In genomic region chr20:30489604-30490003, GRCh38 we compare ENCODE assay signal across 19 cellular contexts.
A peak's percentile ranks its signal among the peaks of the same experiment; 100 is the strongest.
DNase-seq lines count a peak whose midpoint lies in the region; ATAC-seq and TF ChIP-seq lines count a peak whose summit lies in the region.
"Had no signal": no experiment of that assay in that cellular context is flagged by ENCODE, and none has a peak within 500 bp of the region (broad histone marks: within the 10 kb centered on the region; RNA-seq: fewer than 3 reads in every experiment).

No MANE protein-coding gene starts in this region.

- TF ChIP-seq CTCF in RWPE2 (IDR thresholded peaks at IDR 0.05; ENCODE audit: poor library complexity, severe bottlenecking), result no peak

- H3K36me3 ChIP-seq in HUES48 (ENCODE audit: control insufficient read depth, insufficient read depth, low read length) (no peaks in the 10 kb centered on the region), RWPE2 (ENCODE audit: low read depth) (no peaks in the 10 kb centered on the region), iPS-15b (ENCODE audit: control insufficient read depth, insufficient read depth, low read length) (no peaks in the 10 kb centered on the region), trophoblast cell (ENCODE audit: control insufficient read depth in 1 of 2, insufficient read depth in 2 of 2, low read length in 2 of 2) (peaks cover 0 to 4% of the 10 kb centered on the region in 2 experiments)
- H3K36me3 ChIP-seq: BLaER1 had no signal

- no peak overlapping the region for H3K9ac ChIP-seq in HUES48 (ENCODE audit: low read depth, low read length)
- H3K9ac ChIP-seq in iPS-15b (ENCODE audit: low read depth, low read length), result no peak overlapping the region
- H3K9ac ChIP-seq in trophoblast cell (ENCODE audit: low read length), result no peak overlapping the region
- H3K9ac ChIP-seq: BLaER1 had no signal

- H3K4me3 ChIP-seq in HUES48 (ENCODE audit: low read depth, low read length) (peak overlapping the region; percentile 48; the same call in 1 of the 2 replicates), RWPE2 (ENCODE audit: severe bottlenecking) (no peak overlapping the region), iPS-15b (ENCODE audit: low read depth, low read length) (peak overlapping the region; percentile 45), trophoblast cell (ENCODE audit: low read depth, low read length) (no peak overlapping the region)
- H3K4me3 ChIP-seq: BLaER1, GM12878 had no signal

- no peaks in the 10 kb centered on the region for H3K79me1 ChIP-seq in trophoblast cell (ENCODE audit: low read length)

- H3K14ac ChIP-seq in trophoblast cell (ENCODE audit: low read length), result no peak overlapping the region

- H2BK5ac ChIP-seq in trophoblast cell (ENCODE audit: low read depth, low read length, poor library complexity), result no peak overlapping the region

- no peak overlapping the region for H2AFZ ChIP-seq in trophoblast cell (ENCODE audit: insufficient read depth, low read length, poor library complexity)

- H3K18ac ChIP-seq in trophoblast cell (ENCODE audit: low read length), result no peak overlapping the region

- no peak overlapping the region for H3K4me3 Mint-ChIP-seq in activated CD4-positive, alpha-beta T cell treated with anti-CD3 and anti-CD28 coated beads, Interleukin-2, amount 10 ng/mL, durations not matched to agents 7 days and 5 days
- H3K4me3 Mint-ChIP-seq: CD4-positive, alpha-beta T cell had no signal

- no peak overlapping the region for H4K12ac ChIP-seq in trophoblast cell (ENCODE audit: low read depth, low read length)

- peaks cover 4% of the 10 kb centered on the region for H3K27me3 ChIP-seq in HUES48 (ENCODE audit: control insufficient read depth, insufficient read depth, low read length)
- H3K27me3 ChIP-seq in RWPE2 (ENCODE audit: insufficient read depth, poor library complexity, severe bottlenecking), result no peaks in the 10 kb centered on the region
- peaks cover 17% of the 10 kb centered on the region for H3K27me3 ChIP-seq in iPS-15b (ENCODE audit: control insufficient read depth, insufficient read depth, low read length)
- no peaks in the 10 kb centered on the region for H3K27me3 ChIP-seq in trophoblast cell (ENCODE audit: insufficient read depth, low read length)
- H3K27me3 ChIP-seq: BLaER1 had no signal

- CTCF ChIA-PET in activated CD4-positive, alpha-beta T cell treated with anti-CD3 and anti-CD28 coated beads, Interleukin-2, amount 10 ng/mL, durations not matched to agents 7 days and 5 days (lab: Charles Lee), result no interaction called here

- ATAC-seq in RWPE2 (ENCODE audit: low read depth), result no peak
- ATAC-seq in GM18861 (IDR thresholded peaks at IDR 0.05; ENCODE audit: unreplicated experiment), result no peak
- ATAC-seq: GM12878 had no signal

- no peaks in the 10 kb centered on the region for H3K36me3 Mint-ChIP-seq in activated CD4-positive, alpha-beta T cell treated with anti-CD3 and anti-CD28 coated beads, Interleukin-2, amount 10 ng/mL, durations not matched to agents 7 days and 5 days (ENCODE audit: low read depth)

- peak; percentile 78 for DNase-seq in RWPE2 (ENCODE audit: low spot score)
- no peak for DNase-seq in trophoblast cell
- DNase-seq in activated CD4-positive, alpha-beta T cell treated with anti-CD3 and anti-CD28 coated beads, Interleukin-2, amount 10 ng/mL, durations not matched to agents 7 days and 5 days, result no peak
- no peak for DNase-seq in NAMALWA (ENCODE audit: low spot score)
- DNase-seq: CD4-positive, alpha-beta T cell; COR-L47; DMS79; Kasumi-1; NCI-H1417; NCI-H1694 treated with DMSO at 0.1 percent for 48 hours; NCI-H2081 treated with DMSO at 0.1 percent for 48 hours; NCI-H2171 treated with DMSO at 0.1 percent for 48 hours; NCI-H526 treated with DMSO at 0.1 percent for 48 hours; SHP77 had no signal

- H3K9me3 ChIP-seq in HUES48 (ENCODE audit: control insufficient read depth, insufficient read depth, low read length) (peaks cover 34% of the 10 kb centered on the region), RWPE2 (ENCODE audit: severe bottlenecking) (peaks cover 38% of the 10 kb centered on the region), iPS-15b (ENCODE audit: control insufficient read depth, insufficient read depth, low read length) (no peaks in the 10 kb centered on the region), trophoblast cell (ENCODE audit: insufficient read depth, low read depth, low read length) (peaks cover 49% of the 10 kb centered on the region)

- H3K4me1 ChIP-seq in HUES48 (ENCODE audit: control insufficient read depth, insufficient read depth, low read length), result no peaks in the 10 kb centered on the region
- no peaks in the 10 kb centered on the region for H3K4me1 ChIP-seq in RWPE2 (ENCODE audit: insufficient read depth, poor library complexity, severe bottlenecking)
- H3K4me1 ChIP-seq in iPS-15b (ENCODE audit: control insufficient read depth, insufficient read depth, low read length), result no peaks in the 10 kb centered on the region
- H3K4me1 ChIP-seq in trophoblast cell (ENCODE audit: control insufficient read depth in 1 of 2, insufficient read depth in 2 of 2, low read length in 2 of 2), result no peaks in the 10 kb centered on the region
- H3K4me1 ChIP-seq: BLaER1 had no signal

- no peak overlapping the region for H2BK12ac ChIP-seq in trophoblast cell (ENCODE audit: low read length)

- no peak overlapping the region for H2BK120ac ChIP-seq in trophoblast cell (ENCODE audit: insufficient read depth, low read length, poor library complexity)

- H3K79me2 ChIP-seq in trophoblast cell (ENCODE audit: control insufficient read depth, insufficient read depth, low read length, poor library complexity), result no peaks in the 10 kb centered on the region

- POLR2A ChIA-PET in activated CD4-positive, alpha-beta T cell treated with anti-CD3 and anti-CD28 coated beads, Interleukin-2, amount 10 ng/mL, durations not matched to agents 7 days and 5 days (lab: Charles Lee), result no interaction called here

- H4K91ac ChIP-seq in trophoblast cell (ENCODE audit: low read depth, low read length), result no peak overlapping the region

- no peak overlapping the region for H2AK5ac ChIP-seq in trophoblast cell (ENCODE audit: low read length)

- H3K27ac ChIP-seq in HUES48 (ENCODE audit: low read depth, low read length) (no peak overlapping the region), RWPE2 (ENCODE audit: poor library complexity, severe bottlenecking) (no peak overlapping the region), trophoblast cell (ENCODE audit: low read depth, low read length) (no peak overlapping the region)
- H3K27ac ChIP-seq: BLaER1 had no signal

- H3K4ac ChIP-seq in trophoblast cell (ENCODE audit: low read depth, low read length), result no peak overlapping the region

- no peak overlapping the region for H3K27ac Mint-ChIP-seq in activated CD4-positive, alpha-beta T cell treated with anti-CD3 and anti-CD28 coated beads, Interleukin-2, amount 10 ng/mL, durations not matched to agents 7 days and 5 days
- H3K27ac Mint-ChIP-seq: CD4-positive, alpha-beta T cell had no signal

- peaks cover 22% of the 10 kb centered on the region for H3K9me3 Mint-ChIP-seq in activated CD4-positive, alpha-beta T cell treated with anti-CD3 and anti-CD28 coated beads, Interleukin-2, amount 10 ng/mL, durations not matched to agents 7 days and 5 days

- WGBS in trophoblast cell (ENCODE audit: extremely low coverage, insufficient coverage, insufficient read length), result no CpG with 5 or more reads among the region's 31 CpGs

- H3K23ac ChIP-seq in trophoblast cell (ENCODE audit: low read length), result no peak overlapping the region

- H4K8ac ChIP-seq in trophoblast cell (ENCODE audit: low read depth, low read length), result no peak overlapping the region

- H3K4me2 ChIP-seq in trophoblast cell (ENCODE audit: low read length), result peak overlapping the region; percentile 19
- H3K4me2 ChIP-seq: BLaER1 had no signal

- H3K27me3 Mint-ChIP-seq in activated CD4-positive, alpha-beta T cell treated with anti-CD3 and anti-CD28 coated beads, Interleukin-2, amount 10 ng/mL, durations not matched to agents 7 days and 5 days, result no peaks in the 10 kb centered on the region
- H3K27me3 Mint-ChIP-seq: CD4-positive, alpha-beta T cell had no signal

- H3K4me1 Mint-ChIP-seq in activated CD4-positive, alpha-beta T cell treated with anti-CD3 and anti-CD28 coated beads, Interleukin-2, amount 10 ng/mL, durations not matched to agents 7 days and 5 days, result no peaks in the 10 kb centered on the region

Comparison
In these comparisons a context has a peak if more than half of its experiments do, and no peak if none do; other contexts are left out.
1. H3K4me3 ChIP-seq: peak in HUES48 (single experiment) and iPS-15b (single experiment); none in RWPE2 (single experiment) and trophoblast cell (single experiment).